8 cellular contexts compared by ENCODE assay signal in the genomic region with DNA sequence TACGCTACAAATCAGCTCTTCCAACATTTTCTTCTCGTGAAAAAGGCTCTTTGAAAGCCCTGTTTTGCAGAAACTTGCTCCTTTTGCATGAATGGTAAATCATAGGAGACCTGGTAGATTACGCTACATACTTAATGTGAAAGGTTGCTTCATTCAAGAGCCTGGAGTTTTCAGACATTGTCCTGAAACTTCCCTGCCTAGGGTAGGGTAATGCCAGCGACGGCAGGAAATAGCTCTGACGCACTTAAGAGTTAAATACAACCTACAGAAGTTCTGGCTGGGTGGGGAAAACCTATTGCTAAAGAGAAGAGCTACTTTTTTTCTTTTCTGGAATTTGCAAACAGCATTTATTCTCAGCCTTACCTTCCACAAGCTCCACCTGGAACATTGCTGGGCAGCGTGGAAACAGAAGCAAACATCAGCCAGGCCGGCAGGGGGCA.
DNase-seq lines count a peak whose midpoint lies in the region; ATAC-seq, FAIRE-seq and TF ChIP-seq lines count a peak whose summit lies in the region.

No MANE protein-coding gene starts in this region.

- no peak for FAIRE-seq in bronchial epithelial cell (lab: Jason Lieb, UNC)

- peak; percentile 92 for ATAC-seq in GM21723 (IDR thresholded peaks at IDR 0.05; ENCODE audit: unreplicated experiment)

- peaks cover 15% of the 10 kb centered on the region for H3K4me1 ChIP-seq in mononuclear cell (ENCODE audit: insufficient read depth, low read length)

- H3K27me3 ChIP-seq in bronchial epithelial cell (ENCODE audit: control insufficient read depth, insufficient read depth, low read length) (no peaks in the 10 kb centered on the region), mononuclear cell (ENCODE audit: insufficient read depth, low read length) (peaks cover 19% of the 10 kb centered on the region)

- no peaks in the 10 kb centered on the region for H3K9me3 ChIP-seq in mononuclear cell (ENCODE audit: low read depth, low read length)

- H3K36me3 ChIP-seq in bronchial epithelial cell (ENCODE audit: control insufficient read depth, insufficient read depth, low read length) = no peaks in the 10 kb centered on the region

- H3K4me3 ChIP-seq in bronchial epithelial cell (ENCODE audit: low read depth, low read length) (peak overlapping the region; percentile 70), mononuclear cell (ENCODE audit: low read length) (peak overlapping the region; percentile 51)

- DNase-seq in NCI-H1694 treated with DMSO at 0.1 percent for 48 hours (lab: John Stamatoyannopoulos, UW) (peak; percentile 12), NCI-H1694 (lab: John Stamatoyannopoulos, UW) (no peak), Kasumi-1 (lab: John Stamatoyannopoulos, UW) (peak; percentile 24 to 50), bronchial epithelial cell (ENCODE audit: low read depth) (peak; percentile 63), superior temporal gyrus (ENCODE audit: extremely low spot score) (no peak)
- no peak for DNase-seq in stimulated activated naive CD4-positive, alpha-beta T cell treated with Interleukin-2 at 50 U/mL for 16 hours (lab: John Stamatoyannopoulos, UW)

- TF ChIP-seq CTCF in bronchial epithelial cell (IDR thresholded peaks at IDR 0.05; ENCODE audit: insufficient read depth, low read length, severe bottlenecking) = peak; percentile 95

Comparison
In these comparisons a context has a peak if more than half of its experiments do, and no peak if none do; other contexts are left out.
1. DNase-seq: peak in NCI-H1694 treated with DMSO at 0.1 percent for 48 hours (single experiment), Kasumi-1 (2 of 2) and bronchial epithelial cell (single experiment); none in NCI-H1694 (single experiment), stimulated activated naive CD4-positive, alpha-beta T cell treated with Interleukin-2 at 50 U/mL for 16 hours (single experiment) and superior temporal gyrus (single experiment).